ENCODE assay signal across 1 cellular context in genomic region chr11:47184711-47185304, GRCh38.
A peak's percentile ranks its signal among the peaks of the same experiment; 100 is the strongest.
TF ChIP-seq lines count a peak whose summit lies in the region.

No MANE protein-coding gene starts in this region.

TF ChIP-seq in HepG2, 621 proteins besides CTCF, POLR2A, EP300 and RAD21 (continued from another document and continues in another):
- TF ChIP-seq MYNN (CRISPR knock-in tag; IDR thresholded peaks at IDR 0.05; ENCODE audit: low read depth) (no peak), SMC3 (IDR thresholded peaks at IDR 0.05; ENCODE audit: low read length) (no peak), ZBTB44 (CRISPR knock-in tag; IDR thresholded peaks at IDR 0.05) (no peak), ZNF33A (CRISPR knock-in tag; IDR thresholded peaks at IDR 0.05; ENCODE audit: borderline replicate concordance) (no peak), ZBTB8A (CRISPR knock-in tag; IDR thresholded peaks at IDR 0.05; ENCODE audit: borderline replicate concordance, low read depth) (no peak), ARID5B (CRISPR knock-in tag; IDR thresholded peaks at IDR 0.05) (peak; percentile 59; the same call in 1 of the 2 replicates), SETDB1 (CRISPR knock-in tag; IDR thresholded peaks at IDR 0.05; ENCODE audit: borderline replicate concordance) (no peak), SNAPC2 (CRISPR knock-in tag; IDR thresholded peaks at IDR 0.05) (no peak), NR2C2 (CRISPR knock-in tag; IDR thresholded peaks at IDR 0.05; ENCODE audit: borderline replicate concordance) (peak; percentile 27; the same call in 1 of the 2 replicates), ZNF772 (CRISPR knock-in tag; IDR thresholded peaks at IDR 0.05) (no peak), FOXA1 (IDR thresholded peaks at IDR 0.05) (no peak), FOXA1 (CRISPR knock-in tag; IDR thresholded peaks at IDR 0.05) (peak; percentile 86), ZNF225 (CRISPR knock-in tag; IDR thresholded peaks at IDR 0.05) (no peak; the same call in 1 of the 2 replicates), ZNF557 (CRISPR knock-in tag; IDR thresholded peaks at IDR 0.05) (no peak), POGZ (CRISPR knock-in tag; IDR thresholded peaks at IDR 0.05) (peak; percentile 10; the same call in 1 of the 2 replicates), PAWR (CRISPR knock-in tag; IDR thresholded peaks at IDR 0.05; ENCODE audit: borderline replicate concordance) (no peak), MXD4 (CRISPR knock-in tag; IDR thresholded peaks at IDR 0.05) (no peak), BRCA1 (CRISPR knock-in tag; IDR thresholded peaks at IDR 0.05) (0 out of 2 replicates have a peak, but pooled peaks have one; percentile 37), DR1 (CRISPR knock-in tag; IDR thresholded peaks at IDR 0.05) (peak; percentile 64; the same call in 1 of the 2 replicates), BORCS8-MEF2B (CRISPR knock-in tag; IDR thresholded peaks at IDR 0.05) (peak; percentile 54; the same call in 1 of the 2 replicates), ZBTB33 (CRISPR knock-in tag; IDR thresholded peaks at IDR 0.05) (no peak), PRDM4 (CRISPR knock-in tag; IDR thresholded peaks at IDR 0.05; ENCODE audit: borderline replicate concordance) (no peak), HMGXB4 (CRISPR knock-in tag; IDR thresholded peaks at IDR 0.05; ENCODE audit: borderline replicate concordance in 1 of 2, low read depth in 1 of 2) (peak in 1 of 2 experiments; percentile 87; a peak in 2 of 4 replicates), WIZ (CRISPR knock-in tag; IDR thresholded peaks at IDR 0.05) (no peak), ZNF510 (CRISPR knock-in tag; IDR thresholded peaks at IDR 0.05; ENCODE audit: low read depth) (peak; percentile 20; the same call in 1 of the 2 replicates), MED1 (CRISPR knock-in tag; IDR thresholded peaks at IDR 0.05) (peak; percentile 55; the same call in 1 of the 2 replicates), MIER2 (CRISPR knock-in tag; IDR thresholded peaks at IDR 0.05) (no peak), IKZF5 (CRISPR knock-in tag; IDR thresholded peaks at IDR 0.05) (no peak; the same call in 1 of the 2 replicates), ZNF800 (CRISPR knock-in tag; IDR thresholded peaks at IDR 0.05) (peak; percentile 38; the same call in 1 of the 2 replicates), ZNF343 (CRISPR knock-in tag; IDR thresholded peaks at IDR 0.05) (no peak), ZNF572 (CRISPR knock-in tag; IDR thresholded peaks at IDR 0.05) (peak; percentile 86; the same call in 1 of the 2 replicates), ZNF251 (CRISPR knock-in tag; IDR thresholded peaks at IDR 0.05) (no peak), ZNF33B (CRISPR knock-in tag; IDR thresholded peaks at IDR 0.05) (peak; percentile 76; the same call in 1 of the 2 replicates), ZNF704 (CRISPR knock-in tag; IDR thresholded peaks at IDR 0.05; ENCODE audit: borderline replicate concordance) (no peak), SRF (IDR thresholded peaks at IDR 0.05; ENCODE audit: low read depth, low read length) (0 out of 2 replicates have a peak, but pooled peaks have one; percentile 21), MAX (IDR thresholded peaks at IDR 0.05) (peak; percentile 46; the same call in 1 of the 2 replicates), ZBTB26 (CRISPR knock-in tag; IDR thresholded peaks at IDR 0.05; ENCODE audit: borderline replicate concordance) (peak; percentile 52), GATAD1 (CRISPR knock-in tag; IDR thresholded peaks at IDR 0.05) (0 out of 2 replicates have a peak, but pooled peaks have one; percentile 19), ZNF619 (CRISPR knock-in tag; IDR thresholded peaks at IDR 0.05) (no peak), RORA (CRISPR knock-in tag; IDR thresholded peaks at IDR 0.05) (no peak), MTF1 (CRISPR knock-in tag; IDR thresholded peaks at IDR 0.05) (no peak), ISL2 (CRISPR knock-in tag; IDR thresholded peaks at IDR 0.05) (no peak), MTA1 (CRISPR knock-in tag; IDR thresholded peaks at IDR 0.05; ENCODE audit: borderline replicate concordance) (peak; percentile 97), POLR2G (IDR thresholded peaks at IDR 0.05; ENCODE audit: low read depth, low read length) (peak; percentile 71; the same call in 1 of the 2 replicates)
